Comparison of ENCODE assay signal across 14 cellular contexts in the genomic region with DNA sequence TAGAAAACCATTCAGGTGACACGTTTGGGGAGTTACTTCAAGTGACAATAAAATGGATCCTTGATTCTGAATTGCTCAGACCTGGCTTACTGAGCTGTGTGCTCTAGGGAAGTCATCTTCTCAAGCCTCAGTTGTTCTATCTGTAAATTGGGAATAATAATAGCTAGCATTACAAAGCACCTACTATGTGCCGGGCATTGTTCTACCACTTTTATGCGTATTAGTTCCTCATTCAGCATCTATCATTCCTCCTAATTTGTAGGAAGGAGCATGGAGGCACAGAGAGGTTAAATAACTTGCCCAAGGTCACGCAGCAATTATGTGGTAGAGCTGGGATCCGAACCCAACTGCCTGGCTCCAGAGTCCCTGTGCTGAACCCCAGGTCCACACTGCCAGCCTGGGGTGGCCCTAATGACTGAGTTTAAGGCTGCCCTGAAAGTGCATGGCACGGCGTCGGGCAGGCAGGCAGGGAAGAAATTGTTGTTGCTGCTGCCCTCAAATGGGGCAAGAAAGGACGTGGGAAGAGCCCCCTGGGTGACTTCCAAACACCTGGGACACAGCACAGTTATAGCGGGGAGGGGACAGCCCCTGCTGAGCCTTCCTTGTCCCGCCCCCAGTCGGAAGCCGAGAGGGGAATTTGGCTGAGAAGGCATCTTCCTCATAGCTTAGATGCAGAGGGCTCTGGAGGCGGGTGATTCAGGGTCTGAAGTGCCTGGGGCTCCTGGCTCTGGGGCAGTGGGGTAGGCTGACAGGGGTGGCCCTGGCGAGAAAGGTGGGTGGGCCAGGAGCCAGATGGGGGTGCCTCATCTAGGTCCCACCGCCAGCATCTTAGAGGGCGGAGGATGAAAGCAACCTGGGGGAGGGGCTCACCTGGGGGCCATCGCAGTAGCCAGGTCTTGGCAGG.
DNase-seq lines count a peak whose midpoint lies in the region; ATAC-seq and TF ChIP-seq lines count a peak whose summit lies in the region.
"Had no signal": no experiment of that assay in that cellular context is flagged by ENCODE, and none has a peak within 500 bp of the region (broad histone marks: within the 10 kb centered on the region; RNA-seq: fewer than 3 reads in every experiment).

No MANE protein-coding gene starts in this region.

- POLR2A ChIA-PET in WTC11 (lab: Charles Lee) = interaction anchor here (1.4 kb wide), 1 partner anchor 17 kb away, joined by 3 read pairs; no protein-coding TSS in a partner anchor

- DNase-seq in activated naive CD4-positive, alpha-beta T cell treated with anti-CD3 and anti-CD28 coated beads for 36 hours = peak; percentile 60
- DNase-seq in activated naive CD4-positive, alpha-beta T cell (lab: John Stamatoyannopoulos, UW) = no peak
- DNase-seq in WTC11 (ENCODE audit: low spot score) (peak; percentile 34), left lung (peak in 1 of 2 donors; percentile 52), GM19238 (ENCODE audit: insufficient read length, low spot score) (no peak), SIG-M5 treated with dmso at 0.1 percent for 504 hours (lab: John Stamatoyannopoulos, UW; ENCODE audit: unreplicated experiment) (no peak)
- DNase-seq in stimulated activated CD8-positive, alpha-beta memory T cell treated with anti-CD3 and anti-CD28 coated beads, Interleukin-4, amount 100 ng/mL, for 48 hours = peak; percentile 46
- DNase-seq: activated gamma-delta T cell treated with Interleukin-2 at 50 U/mL for 16 hours, HCEC 1CT, mesenchymal stem cell, NCI-H2081, NCI-H526 treated with DMSO at 0.1 percent for 48 hours had no signal

- ATAC-seq in WTC11 = peak; percentile 68
- ATAC-seq in left lung = peak; percentile 23
- no peak for ATAC-seq in GM19463 (IDR thresholded peaks at IDR 0.05; ENCODE audit: unreplicated experiment)

- CTCF ChIA-PET in activated naive CD4-positive, alpha-beta T cell treated with anti-CD3 and anti-CD28 coated beads for 36 hours (lab: Charles Lee) = interaction anchor here (0.8 to 1.4 kb wide), 3 partner anchors 10 to 160 kb away, joined by 3 read pairs; no protein-coding TSS in a partner anchor
- CTCF ChIA-PET in WTC11 (lab: Charles Lee) = interaction anchor here (1.0 to 5.6 kb wide), 12 partner anchors 10 to 159 kb away, joined by 3 to 36 read pairs (median 4); no protein-coding TSS in a partner anchor

- no peak overlapping the region for H3K4me3 Mint-ChIP-seq in activated naive CD4-positive, alpha-beta T cell treated with anti-CD3 and anti-CD28 coated beads for 36 hours
- H3K4me3 Mint-ChIP-seq in WTC11 = no peak overlapping the region

- H3K4me1 Mint-ChIP-seq in activated naive CD4-positive, alpha-beta T cell treated with anti-CD3 and anti-CD28 coated beads for 36 hours (ENCODE audit: low read depth) = no peaks in the 10 kb centered on the region
- peaks cover 10% of the 10 kb centered on the region for H3K4me1 Mint-ChIP-seq in WTC11

- H3K27me3 ChIP-seq in left lung = peaks cover 0 to 35% of the 10 kb centered on the region in 2 donors

- H3K36me3 ChIP-seq in left lung = no peaks in the 10 kb centered on the region

- no peak overlapping the region for H3K27ac Mint-ChIP-seq in activated naive CD4-positive, alpha-beta T cell treated with anti-CD3 and anti-CD28 coated beads for 36 hours
- H3K27ac Mint-ChIP-seq in WTC11 = no peak overlapping the region

- H3K9me3 Mint-ChIP-seq in activated naive CD4-positive, alpha-beta T cell treated with anti-CD3 and anti-CD28 coated beads for 36 hours = no peaks in the 10 kb centered on the region
- H3K9me3 Mint-ChIP-seq in WTC11 = no peaks in the 10 kb centered on the region

- H3K9me3 ChIP-seq in left lung = no peaks in the 10 kb centered on the region

- TF ChIP-seq CTCF in WTC11 (IDR thresholded peaks at IDR 0.05) (no peak), left lung (IDR thresholded peaks at IDR 0.05) (no peak)

- H3K36me3 Mint-ChIP-seq in activated naive CD4-positive, alpha-beta T cell treated with anti-CD3 and anti-CD28 coated beads for 36 hours (ENCODE audit: low read depth) = no peaks in the 10 kb centered on the region
- no peaks in the 10 kb centered on the region for H3K36me3 Mint-ChIP-seq in WTC11

- no peaks in the 10 kb centered on the region for H3K4me1 ChIP-seq in left lung

- no peak overlapping the region for H3K27ac ChIP-seq in left lung
- H3K27ac ChIP-seq: SK-N-MC had no signal

- H3K27me3 Mint-ChIP-seq in activated naive CD4-positive, alpha-beta T cell treated with anti-CD3 and anti-CD28 coated beads for 36 hours (ENCODE audit: low read depth) = no peaks in the 10 kb centered on the region
- H3K27me3 Mint-ChIP-seq in WTC11 (ENCODE audit: low read depth) = no peaks in the 10 kb centered on the region; the same call in 1 of the 2 replicates

- no peak overlapping the region for H3K4me3 ChIP-seq in left lung
- H3K4me3 ChIP-seq: SK-N-MC had no signal

- intact Hi-C loops in activated naive CD4-positive, alpha-beta T cell treated with anti-CD3 and anti-CD28 coated beads for 36 hours (cut with micrococcal nuclease) = no loop called here
- intact Hi-C loops in left lung (cut with DNase I) = no loop called here

TF ChIP-seq in WTC11, 78 proteins besides CTCF, POLR2A, EP300 and RAD21 (continues in another document):
- TF ChIP-seq, protein P1, sequence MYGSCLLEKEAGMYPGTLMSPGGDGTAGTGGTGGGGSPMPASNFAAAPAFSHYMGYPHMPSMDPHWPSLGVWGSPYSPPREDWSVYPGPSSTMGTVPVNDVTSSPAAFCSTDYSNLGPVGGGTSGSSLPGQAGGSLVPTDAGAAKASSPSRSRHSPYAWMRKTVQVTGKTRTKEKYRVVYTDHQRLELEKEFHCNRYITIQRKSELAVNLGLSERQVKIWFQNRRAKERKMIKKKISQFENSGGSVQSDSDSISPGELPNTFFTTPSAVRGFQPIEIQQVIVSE (CRISPR knock-in tag; IDR thresholded peaks at IDR 0.05; ENCODE audit: borderline replicate concordance) = no peak
- TF ChIP-seq, protein P2, sequence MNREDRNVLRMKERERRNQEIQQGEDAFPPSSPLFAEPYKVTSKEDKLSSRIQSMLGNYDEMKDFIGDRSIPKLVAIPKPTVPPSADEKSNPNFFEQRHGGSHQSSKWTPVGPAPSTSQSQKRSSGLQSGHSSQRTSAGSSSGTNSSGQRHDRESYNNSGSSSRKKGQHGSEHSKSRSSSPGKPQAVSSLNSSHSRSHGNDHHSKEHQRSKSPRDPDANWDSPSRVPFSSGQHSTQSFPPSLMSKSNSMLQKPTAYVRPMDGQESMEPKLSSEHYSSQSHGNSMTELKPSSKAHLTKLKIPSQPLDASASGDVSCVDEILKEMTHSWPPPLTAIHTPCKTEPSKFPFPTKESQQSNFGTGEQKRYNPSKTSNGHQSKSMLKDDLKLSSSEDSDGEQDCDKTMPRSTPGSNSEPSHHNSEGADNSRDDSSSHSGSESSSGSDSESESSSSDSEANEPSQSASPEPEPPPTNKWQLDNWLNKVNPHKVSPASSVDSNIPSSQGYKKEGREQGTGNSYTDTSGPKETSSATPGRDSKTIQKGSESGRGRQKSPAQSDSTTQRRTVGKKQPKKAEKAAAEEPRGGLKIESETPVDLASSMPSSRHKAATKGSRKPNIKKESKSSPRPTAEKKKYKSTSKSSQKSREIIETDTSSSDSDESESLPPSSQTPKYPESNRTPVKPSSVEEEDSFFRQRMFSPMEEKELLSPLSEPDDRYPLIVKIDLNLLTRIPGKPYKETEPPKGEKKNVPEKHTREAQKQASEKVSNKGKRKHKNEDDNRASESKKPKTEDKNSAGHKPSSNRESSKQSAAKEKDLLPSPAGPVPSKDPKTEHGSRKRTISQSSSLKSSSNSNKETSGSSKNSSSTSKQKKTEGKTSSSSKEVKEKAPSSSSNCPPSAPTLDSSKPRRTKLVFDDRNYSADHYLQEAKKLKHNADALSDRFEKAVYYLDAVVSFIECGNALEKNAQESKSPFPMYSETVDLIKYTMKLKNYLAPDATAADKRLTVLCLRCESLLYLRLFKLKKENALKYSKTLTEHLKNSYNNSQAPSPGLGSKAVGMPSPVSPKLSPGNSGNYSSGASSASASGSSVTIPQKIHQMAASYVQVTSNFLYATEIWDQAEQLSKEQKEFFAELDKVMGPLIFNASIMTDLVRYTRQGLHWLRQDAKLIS (CRISPR knock-in tag; IDR thresholded peaks at IDR 0.05; ENCODE audit: borderline replicate concordance) = no peak
- TF ChIP-seq SP1 (CRISPR knock-in tag; conservative IDR thresholded peaks at IDR 0.05) (no peak), NFE2L1 (CRISPR knock-in tag; IDR thresholded peaks at IDR 0.05) (no peak), IRF2 (CRISPR knock-in tag; IDR thresholded peaks at IDR 0.05; ENCODE audit: borderline replicate concordance, low read depth) (no peak), ZNF138 (CRISPR knock-in tag; conservative IDR thresholded peaks at IDR 0.05) (no peak), SOX15 (CRISPR knock-in tag; IDR thresholded peaks at IDR 0.05) (no peak), ATF1 (CRISPR knock-in tag; IDR thresholded peaks at IDR 0.05) (no peak)
- TF ChIP-seq, protein P3, sequence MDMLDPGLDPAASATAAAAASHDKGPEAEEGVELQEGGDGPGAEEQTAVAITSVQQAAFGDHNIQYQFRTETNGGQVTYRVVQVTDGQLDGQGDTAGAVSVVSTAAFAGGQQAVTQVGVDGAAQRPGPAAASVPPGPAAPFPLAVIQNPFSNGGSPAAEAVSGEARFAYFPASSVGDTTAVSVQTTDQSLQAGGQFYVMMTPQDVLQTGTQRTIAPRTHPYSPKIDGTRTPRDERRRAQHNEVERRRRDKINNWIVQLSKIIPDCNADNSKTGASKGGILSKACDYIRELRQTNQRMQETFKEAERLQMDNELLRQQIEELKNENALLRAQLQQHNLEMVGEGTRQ (CRISPR knock-in tag; IDR thresholded peaks at IDR 0.05) = no peak
- TF ChIP-seq, protein P4, sequence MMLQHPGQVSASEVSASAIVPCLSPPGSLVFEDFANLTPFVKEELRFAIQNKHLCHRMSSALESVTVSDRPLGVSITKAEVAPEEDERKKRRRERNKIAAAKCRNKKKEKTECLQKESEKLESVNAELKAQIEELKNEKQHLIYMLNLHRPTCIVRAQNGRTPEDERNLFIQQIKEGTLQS (CRISPR knock-in tag; conservative IDR thresholded peaks at IDR 0.05) = no peak

Comparison
In these comparisons a context has a peak if more than half of its experiments do, and no peak if none do; other contexts are left out.
1. DNase-seq: peak in activated naive CD4-positive, alpha-beta T cell treated with anti-CD3 and anti-CD28 coated beads for 36 hours (single experiment), WTC11 (single experiment) and stimulated activated CD8-positive, alpha-beta memory T cell treated with anti-CD3 and anti-CD28 coated beads, Interleukin-4, amount 100 ng/mL, for 48 hours (single experiment); none in activated naive CD4-positive, alpha-beta T cell (0 of 4), GM19238 (single experiment) and SIG-M5 treated with dmso at 0.1 percent for 504 hours (single experiment).